ENCODE assay signal across 1 cellular context in genomic region chr19:5719274-5719960, GRCh38.
TF ChIP-seq lines count a peak whose summit lies in the region.

No MANE protein-coding gene starts in this region.

TF ChIP-seq in K562, 482 proteins besides CTCF, POLR2A, EP300 and RAD21 (continued from another document and continues in another):
- TF ChIP-seq, protein P1, sequence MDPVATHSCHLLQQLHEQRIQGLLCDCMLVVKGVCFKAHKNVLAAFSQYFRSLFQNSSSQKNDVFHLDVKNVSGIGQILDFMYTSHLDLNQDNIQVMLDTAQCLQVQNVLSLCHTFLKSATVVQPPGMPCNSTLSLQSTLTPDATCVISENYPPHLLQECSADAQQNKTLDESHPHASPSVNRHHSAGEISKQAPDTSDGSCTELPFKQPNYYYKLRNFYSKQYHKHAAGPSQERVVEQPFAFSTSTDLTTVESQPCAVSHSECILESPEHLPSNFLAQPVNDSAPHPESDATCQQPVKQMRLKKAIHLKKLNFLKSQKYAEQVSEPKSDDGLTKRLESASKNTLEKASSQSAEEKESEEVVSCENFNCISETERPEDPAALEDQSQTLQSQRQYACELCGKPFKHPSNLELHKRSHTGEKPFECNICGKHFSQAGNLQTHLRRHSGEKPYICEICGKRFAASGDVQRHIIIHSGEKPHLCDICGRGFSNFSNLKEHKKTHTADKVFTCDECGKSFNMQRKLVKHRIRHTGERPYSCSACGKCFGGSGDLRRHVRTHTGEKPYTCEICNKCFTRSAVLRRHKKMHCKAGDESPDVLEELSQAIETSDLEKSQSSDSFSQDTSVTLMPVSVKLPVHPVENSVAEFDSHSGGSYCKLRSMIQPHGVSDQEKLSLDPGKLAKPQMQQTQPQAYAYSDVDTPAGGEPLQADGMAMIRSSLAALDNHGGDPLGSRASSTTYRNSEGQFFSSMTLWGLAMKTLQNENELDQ (CRISPR knock-in tag; IDR thresholded peaks at IDR 0.05; ENCODE audit: borderline replicate concordance) = no peak
- TF ChIP-seq GABPA (tag; conservative IDR thresholded peaks at IDR 0.05; ENCODE audit: low read depth) = no peak
- TF ChIP-seq, protein P2, sequence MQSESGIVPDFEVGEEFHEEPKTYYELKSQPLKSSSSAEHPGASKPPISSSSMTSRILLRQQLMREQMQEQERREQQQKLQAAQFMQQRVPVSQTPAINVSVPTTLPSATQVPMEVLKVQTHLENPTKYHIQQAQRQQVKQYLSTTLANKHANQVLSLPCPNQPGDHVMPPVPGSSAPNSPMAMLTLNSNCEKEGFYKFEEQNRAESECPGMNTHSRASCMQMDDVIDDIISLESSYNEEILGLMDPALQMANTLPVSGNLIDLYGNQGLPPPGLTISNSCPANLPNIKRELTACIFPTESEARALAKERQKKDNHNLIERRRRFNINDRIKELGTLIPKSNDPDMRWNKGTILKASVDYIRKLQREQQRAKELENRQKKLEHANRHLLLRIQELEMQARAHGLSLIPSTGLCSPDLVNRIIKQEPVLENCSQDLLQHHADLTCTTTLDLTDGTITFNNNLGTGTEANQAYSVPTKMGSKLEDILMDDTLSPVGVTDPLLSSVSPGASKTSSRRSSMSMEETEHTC (IDR thresholded peaks at IDR 0.05) = no peak
- no peak for TF ChIP-seq CBFA2T3 (IDR thresholded peaks at IDR 0.05)
- no peak for TF ChIP-seq FOXM1 (IDR thresholded peaks at IDR 0.05; ENCODE audit: low read depth)
- peak; percentile 21; the same call in 1 of the 2 replicates for TF ChIP-seq FOXM1 (CRISPR knock-in tag; IDR thresholded peaks at IDR 0.05; ENCODE audit: low read depth)
- TF ChIP-seq KDM4B (IDR thresholded peaks at IDR 0.05; ENCODE audit: borderline replicate concordance in 2 of 2, low read depth in 1 of 2) = 0 out of 4 replicates have a peak, but pooled peaks of 1 of the 2 experiments have one; percentile 4
- TF ChIP-seq ZNF280B (CRISPR knock-in tag; IDR thresholded peaks at IDR 0.05) = no peak
- TF ChIP-seq PML (IDR thresholded peaks at IDR 0.05; ENCODE audit: low read length) = no peak
- TF ChIP-seq HINFP (tag; conservative IDR thresholded peaks at IDR 0.05; ENCODE audit: low read depth) = no peak
- TF ChIP-seq STAT6 (CRISPR knock-in tag; IDR thresholded peaks at IDR 0.05) = no peak
- no peak for TF ChIP-seq RREB1 (CRISPR knock-in tag; IDR thresholded peaks at IDR 0.05)
- TF ChIP-seq, protein P3, sequence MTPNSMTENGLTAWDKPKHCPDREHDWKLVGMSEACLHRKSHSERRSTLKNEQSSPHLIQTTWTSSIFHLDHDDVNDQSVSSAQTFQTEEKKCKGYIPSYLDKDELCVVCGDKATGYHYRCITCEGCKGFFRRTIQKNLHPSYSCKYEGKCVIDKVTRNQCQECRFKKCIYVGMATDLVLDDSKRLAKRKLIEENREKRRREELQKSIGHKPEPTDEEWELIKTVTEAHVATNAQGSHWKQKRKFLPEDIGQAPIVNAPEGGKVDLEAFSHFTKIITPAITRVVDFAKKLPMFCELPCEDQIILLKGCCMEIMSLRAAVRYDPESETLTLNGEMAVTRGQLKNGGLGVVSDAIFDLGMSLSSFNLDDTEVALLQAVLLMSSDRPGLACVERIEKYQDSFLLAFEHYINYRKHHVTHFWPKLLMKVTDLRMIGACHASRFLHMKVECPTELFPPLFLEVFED (CRISPR knock-in tag; conservative IDR thresholded peaks at IDR 0.05) = no peak
- no peak for TF ChIP-seq ZBTB12 (CRISPR knock-in tag; IDR thresholded peaks at IDR 0.05)
- TF ChIP-seq NCOA4 (IDR thresholded peaks at IDR 0.05; ENCODE audit: partially characterized antibody) = no peak
- no peak for TF ChIP-seq THAP7 (CRISPR knock-in tag; IDR thresholded peaks at IDR 0.05)
- no peak for TF ChIP-seq MTF1 (CRISPR knock-in tag; IDR thresholded peaks at IDR 0.05; ENCODE audit: borderline replicate concordance)
- no peak for TF ChIP-seq ELF1 (tag; IDR thresholded peaks at IDR 0.05)
- no peak for TF ChIP-seq TEAD4 (IDR thresholded peaks at IDR 0.05; ENCODE audit: low read length)
- TF ChIP-seq TEAD4 (CRISPR knock-in tag; IDR thresholded peaks at IDR 0.05; ENCODE audit: borderline replicate concordance) = no peak
- no peak for TF ChIP-seq HNRNPL (IDR thresholded peaks at IDR 0.05; ENCODE audit: low read depth, low read length)
- TF ChIP-seq RFX1 (IDR thresholded peaks at IDR 0.05) = no peak
- no peak for TF ChIP-seq ZNF507 (tag; conservative IDR thresholded peaks at IDR 0.05)
- TF ChIP-seq ETS2 (tag; IDR thresholded peaks at IDR 0.05; ENCODE audit: borderline replicate concordance, poor library complexity, severe bottlenecking) = peak; percentile 14
- TF ChIP-seq KAT2B (IDR thresholded peaks at IDR 0.05; ENCODE audit: low read depth, low read length) = no peak
- TF ChIP-seq, protein P4, sequence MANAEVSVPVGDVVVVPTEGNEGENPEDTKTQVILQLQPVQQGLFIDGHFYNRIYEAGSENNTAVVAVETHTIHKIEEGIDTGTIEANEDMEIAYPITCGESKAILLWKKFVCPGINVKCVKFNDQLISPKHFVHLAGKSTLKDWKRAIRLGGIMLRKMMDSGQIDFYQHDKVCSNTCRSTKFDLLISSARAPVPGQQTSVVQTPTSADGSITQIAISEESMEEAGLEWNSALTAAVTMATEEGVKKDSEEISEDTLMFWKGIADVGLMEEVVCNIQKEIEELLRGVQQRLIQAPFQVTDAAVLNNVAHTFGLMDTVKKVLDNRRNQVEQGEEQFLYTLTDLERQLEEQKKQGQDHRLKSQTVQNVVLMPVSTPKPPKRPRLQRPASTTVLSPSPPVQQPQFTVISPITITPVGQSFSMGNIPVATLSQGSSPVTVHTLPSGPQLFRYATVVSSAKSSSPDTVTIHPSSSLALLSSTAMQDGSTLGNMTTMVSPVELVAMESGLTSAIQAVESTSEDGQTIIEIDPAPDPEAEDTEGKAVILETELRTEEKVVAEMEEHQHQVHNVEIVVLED (CRISPR knock-in tag; IDR thresholded peaks at IDR 0.05) = no peak
- TF ChIP-seq, protein P5, sequence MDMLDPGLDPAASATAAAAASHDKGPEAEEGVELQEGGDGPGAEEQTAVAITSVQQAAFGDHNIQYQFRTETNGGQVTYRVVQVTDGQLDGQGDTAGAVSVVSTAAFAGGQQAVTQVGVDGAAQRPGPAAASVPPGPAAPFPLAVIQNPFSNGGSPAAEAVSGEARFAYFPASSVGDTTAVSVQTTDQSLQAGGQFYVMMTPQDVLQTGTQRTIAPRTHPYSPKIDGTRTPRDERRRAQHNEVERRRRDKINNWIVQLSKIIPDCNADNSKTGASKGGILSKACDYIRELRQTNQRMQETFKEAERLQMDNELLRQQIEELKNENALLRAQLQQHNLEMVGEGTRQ (CRISPR knock-in tag; IDR thresholded peaks at IDR 0.05) = no peak
- TF ChIP-seq JUND (IDR thresholded peaks at IDR 0.05; ENCODE audit: borderline replicate concordance, low read depth, low read length) = no peak
- TF ChIP-seq JUND (tag; IDR thresholded peaks at IDR 0.05; ENCODE audit: borderline replicate concordance, low read depth, low read length) = no peak
- TF ChIP-seq NR3C1 (CRISPR knock-in tag; IDR thresholded peaks at IDR 0.05) = peak; percentile 85; the same call in 1 of the 2 replicates
- TF ChIP-seq SAP30 (IDR thresholded peaks at IDR 0.05; ENCODE audit: borderline replicate concordance, insufficient read depth, low read depth, low read length, poor library complexity, severe bottlenecking) = no peak
- no peak for TF ChIP-seq NFE2 (IDR thresholded peaks at IDR 0.05; ENCODE audit: low read depth)
- TF ChIP-seq ZNF12 (CRISPR knock-in tag; IDR thresholded peaks at IDR 0.05) = peak; percentile 22; the same call in 1 of the 2 replicates
- no peak for TF ChIP-seq NR2C1 (IDR thresholded peaks at IDR 0.05)
- no peak for TF ChIP-seq NR2C1 (tag; IDR thresholded peaks at IDR 0.05)
- TF ChIP-seq ZNF766 (CRISPR knock-in tag; conservative IDR thresholded peaks at IDR 0.05) = no peak
- peak; percentile 78; the same call in 1 of the 2 replicates for TF ChIP-seq NR1H2 (CRISPR knock-in tag; IDR thresholded peaks at IDR 0.05)
